Comparison of ENCODE assay signal across 8 cellular contexts in the genomic region with DNA sequence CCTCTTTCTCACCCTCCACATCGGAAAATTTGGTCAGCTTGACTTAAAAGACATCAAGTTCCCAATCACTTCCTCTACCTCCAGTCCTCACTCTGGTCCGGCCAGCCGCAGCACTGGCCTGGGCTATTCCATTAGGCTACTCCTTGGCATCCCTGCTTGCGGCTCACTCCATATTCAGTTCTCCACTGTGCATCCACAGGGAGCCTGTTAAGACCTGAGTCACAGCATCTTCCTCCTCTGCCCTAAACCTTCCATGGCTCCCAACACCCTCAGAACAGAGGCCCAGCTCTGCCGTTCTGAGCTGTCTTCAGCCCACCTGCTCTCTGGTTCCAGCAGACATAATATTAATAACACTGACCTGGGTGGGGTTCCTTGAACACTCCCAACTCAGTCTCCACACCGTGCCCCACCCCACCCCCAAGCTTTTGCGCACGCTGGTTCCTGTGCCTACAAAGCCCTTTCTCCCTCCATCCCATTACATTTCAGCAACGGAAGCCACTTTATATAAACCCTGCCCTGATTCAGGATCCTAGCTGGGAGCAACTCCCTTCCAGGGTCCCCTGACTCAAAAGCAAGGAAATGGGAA. TPM values are rescaled to one million over a fixed set of nuclear protein-coding genes. Genes with fewer than 3 reads are reported as not detected.
A peak's percentile ranks its signal among the peaks of the same experiment; 100 is the strongest.
DNase-seq lines count a peak whose midpoint lies in the region; ATAC-seq, FAIRE-seq and TF ChIP-seq lines count a peak whose summit lies in the region.

No MANE protein-coding gene starts in this region.

- ATAC-seq in A549, result no peak
- ATAC-seq in activated naive CD8-positive, alpha-beta T cell treated with anti-CD3 and anti-CD28 coated beads, Interleukin-2, amount 10 ng/mL, durations not matched to agents 7 days and 5 days (ENCODE audit: low read depth), result no peak

- H3K4me2 ChIP-seq in A549, result peak overlapping the region; percentile 94

- H3K9me3 ChIP-seq in A549 (peaks cover 49% of the 10 kb centered on the region), stomach smooth muscle (ENCODE audit: control insufficient read depth in 2 of 2, low read length in 2 of 2) (peaks cover 19 to 28% of the 10 kb centered on the region in 2 donors)

- H3K27ac Mint-ChIP-seq in HFFc6, result peak overlapping the region; percentile 81
- peak overlapping the region; percentile 89 for H3K27ac Mint-ChIP-seq in activated naive CD8-positive, alpha-beta T cell treated with anti-CD3 and anti-CD28 coated beads, Interleukin-2, amount 10 ng/mL, durations not matched to agents 7 days and 5 days
- peak overlapping the region; percentile 88 to 95 (median 92) for H3K27ac Mint-ChIP-seq in immature natural killer cell

- POLR2A ChIA-PET in A549 (lab: Yijun Ruan, JAX), result no interaction called here
- POLR2A ChIA-PET in activated naive CD8-positive, alpha-beta T cell treated with anti-CD3 and anti-CD28 coated beads, Interleukin-2, amount 10 ng/mL, durations not matched to agents 7 days and 5 days (lab: Charles Lee), result interaction anchor here (0.9 to 1.8 kb wide), 6 partner anchors 9 to 104 kb away, joined by 3 to 8 read pairs (median 4); partner anchors contain the start of gene ZNF30

- WGBS in A549 (ENCODE audit: missing lambda C conversion rate), result 90% methylated on average over 9 of the region's 9 CpGs

- DNase-seq in A549 (ENCODE audit: low read depth in 1 of 2, low spot score in 1 of 2), result no peak
- DNase-seq in HFFc6, result no peak
- DNase-seq in activated naive CD8-positive, alpha-beta T cell treated with anti-CD3 and anti-CD28 coated beads, Interleukin-2, amount 10 ng/mL, durations not matched to agents 7 days and 5 days, result peak; percentile 39
- no peak for DNase-seq in immature natural killer cell
- DNase-seq in amygdala (lab: John Stamatoyannopoulos, UW), result no peak
- no peak for DNase-seq in NCI-H2029 treated with DMSO at 0.1 percent for 48 hours (lab: John Stamatoyannopoulos, UW)
- no peak for DNase-seq in NCI-H510A (lab: John Stamatoyannopoulos, UW)

- peaks cover 19 to 25% of the 10 kb centered on the region in 2 donors for H3K36me3 ChIP-seq in stomach smooth muscle (ENCODE audit: control insufficient read depth in 2 of 2, insufficient read depth in 2 of 2, low read length in 2 of 2)

- no peak for TF ChIP-seq POLR2A in A549 (IDR thresholded peaks at IDR 0.05; ENCODE audit: low read length)

- H3K9ac ChIP-seq in stomach smooth muscle (ENCODE audit: low read length in 2 of 2), result peak overlapping the region; percentile 70 to 76

- no peaks in the 10 kb centered on the region for H3K27me3 ChIP-seq in stomach smooth muscle (ENCODE audit: control insufficient read depth in 1 of 2, insufficient read depth in 2 of 2, low read length in 2 of 2)

- TF ChIP-seq EP300 in A549 (IDR thresholded peaks at IDR 0.05), result no peak

- no peak for TF ChIP-seq CTCF in A549 (IDR thresholded peaks at IDR 0.05)
- TF ChIP-seq CTCF in HFFc6 (IDR thresholded peaks at IDR 0.05), result no peak

- H3K4me3 Mint-ChIP-seq in HFFc6 (peak overlapping the region; percentile 85), immature natural killer cell (peak overlapping the region; percentile 90 to 98 (median 97))
- peak overlapping the region; percentile 94 for H3K4me3 Mint-ChIP-seq in activated naive CD8-positive, alpha-beta T cell treated with anti-CD3 and anti-CD28 coated beads, Interleukin-2, amount 10 ng/mL, durations not matched to agents 7 days and 5 days

- peak overlapping the region; percentile 87 for H3K4me3 ChIP-seq in A549
- H3K4me3 ChIP-seq in stomach smooth muscle (ENCODE audit: low read length in 2 of 2), result peak overlapping the region; percentile 87 to 89

- CTCF ChIA-PET in A549 (lab: Yijun Ruan, JAX), result interaction anchor here (0.6 to 61.4 kb wide), 8 partner anchors 10 to 424 kb away, joined by 3 to 1860 read pairs (median 4); partner anchors contain the start of genes GRAMD1A and SCN1B

- peak overlapping the region; percentile 86 to 90; a peak in 5 of 6 replicates for H3K27ac ChIP-seq in A549
- peak overlapping the region; percentile 24 for H3K27ac ChIP-seq in stomach smooth muscle (ENCODE audit: low read length)

- TF ChIP-seq RAD21 in A549 (conservative IDR thresholded peaks at IDR 0.05 in 1 of 2, IDR thresholded peaks at IDR 0.05 in 1 of 2), result no peak

- H3K4me1 Mint-ChIP-seq in HFFc6 (ENCODE audit: low read depth) (peaks cover 43% of the 10 kb centered on the region), immature natural killer cell (peaks cover 31 to 38% of the 10 kb centered on the region in 2 donors)
- peaks cover 21% of the 10 kb centered on the region for H3K4me1 Mint-ChIP-seq in activated naive CD8-positive, alpha-beta T cell treated with anti-CD3 and anti-CD28 coated beads, Interleukin-2, amount 10 ng/mL, durations not matched to agents 7 days and 5 days

- no peak for FAIRE-seq in A549 (lab: Jason Lieb, UNC)

- peaks cover 35% of the 10 kb centered on the region for H3K36me3 Mint-ChIP-seq in HFFc6 (ENCODE audit: low read depth)
- H3K36me3 Mint-ChIP-seq in activated naive CD8-positive, alpha-beta T cell treated with anti-CD3 and anti-CD28 coated beads, Interleukin-2, amount 10 ng/mL, durations not matched to agents 7 days and 5 days, result peaks cover 53% of the 10 kb centered on the region
- peaks cover 49 to 53% (median 53%) of the 10 kb centered on the region in 3 donors for H3K36me3 Mint-ChIP-seq in immature natural killer cell

- H3K4me1 ChIP-seq in A549 (peaks cover 11% of the 10 kb centered on the region; the same call in 1 of the 3 replicates), stomach smooth muscle (ENCODE audit: control insufficient read depth, insufficient read depth, low read length) (peaks cover 23% of the 10 kb centered on the region)

- H3K27me3 Mint-ChIP-seq in HFFc6 (ENCODE audit: insufficient read depth) (peaks cover 7% of the 10 kb centered on the region), immature natural killer cell (ENCODE audit: low read depth in 3 of 3) (peaks cover 2 to 8% (median 5%) of the 10 kb centered on the region in 3 donors)
- H3K27me3 Mint-ChIP-seq in activated naive CD8-positive, alpha-beta T cell treated with anti-CD3 and anti-CD28 coated beads, Interleukin-2, amount 10 ng/mL, durations not matched to agents 7 days and 5 days, result peaks cover 3% of the 10 kb centered on the region

- peaks cover 45% of the 10 kb centered on the region for H3K9me3 Mint-ChIP-seq in HFFc6
- H3K9me3 Mint-ChIP-seq in activated naive CD8-positive, alpha-beta T cell treated with anti-CD3 and anti-CD28 coated beads, Interleukin-2, amount 10 ng/mL, durations not matched to agents 7 days and 5 days, result peaks cover 39% of the 10 kb centered on the region
- H3K9me3 Mint-ChIP-seq in immature natural killer cell, result peaks cover 42 to 58% (median 52%) of the 10 kb centered on the region in 6 donors

TF ChIP-seq in A549, 52 proteins besides CTCF, POLR2A, EP300 and RAD21 (continues in another document):
- TF ChIP-seq, protein P1, sequence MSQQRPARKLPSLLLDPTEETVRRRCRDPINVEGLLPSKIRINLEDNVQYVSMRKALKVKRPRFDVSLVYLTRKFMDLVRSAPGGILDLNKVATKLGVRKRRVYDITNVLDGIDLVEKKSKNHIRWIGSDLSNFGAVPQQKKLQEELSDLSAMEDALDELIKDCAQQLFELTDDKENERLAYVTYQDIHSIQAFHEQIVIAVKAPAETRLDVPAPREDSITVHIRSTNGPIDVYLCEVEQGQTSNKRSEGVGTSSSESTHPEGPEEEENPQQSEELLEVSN (IDR thresholded peaks at IDR 0.05; ENCODE audit: borderline replicate concordance, low read depth), result no peak

RNA-seq across cellular contexts. Expression of gene ZNF792, which starts 1.0 kb away (rescaled TPM):
- polyA plus RNA-seq in A549 (2011; rRNA removed) (3.7 and 5.0 TPM in 2 replicates), A549 (2017; fragmentation: RNase III; extraction: RNeasy Plus Mini Kit Qiagen cat#74134 plus additional on column Dnase treatment) (1.9 to 2.2 TPM (median 2.0 TPM) in 3 replicates), immature natural killer cell (10 to 100 TPM in 2 of 3 donors, 1 to 10 TPM in 1; 8.4 to 17.2 (median 10.6) TPM)
- polyA plus RNA-seq in A549 (2012; cell fraction: cytosol; rRNA removed), result 1.2 and 1.4 TPM in 2 replicates
- 1.2 and 1.7 TPM in 2 replicates for polyA plus RNA-seq in A549 (2012; cell fraction: nucleus; rRNA removed)
- polyA minus RNA-seq in A549 (2011; rRNA and poly(A)+ RNA removed), result 11.1 and 15.0 TPM in 2 replicates
- 1 to 10 TPM; 2.7 to 3.2 (median 3.0) TPM for total RNA-seq in HFFc6 (2021; fragmentation: NEBNext Ultra II Directional; extraction: Animal tissue kit (Norgen Biotek cat#: 25700))
- 10 to 100 TPM; 21.4 to 24.9 TPM for total RNA-seq in activated naive CD8-positive, alpha-beta T cell treated with anti-CD3 and anti-CD28 coated beads, Interleukin-2, amount 10 ng/mL, durations not matched to agents 7 days and 5 days

RNA-seq across cellular contexts. Expression of gene ZNF30, which starts 36.3 kb away (rescaled TPM):
- polyA plus RNA-seq in A549 (2011; rRNA removed) (9.4 and 11.2 TPM in 2 replicates), A549 (2017; fragmentation: RNase III; extraction: RNeasy Plus Mini Kit Qiagen cat#74134 plus additional on column Dnase treatment) (5.1 to 5.7 TPM (median 5.4 TPM) in 3 replicates), immature natural killer cell (1 to 10 TPM; 3.7 to 6.2 (median 4.7) TPM)
- 2.9 and 3.0 TPM in 2 replicates for polyA plus RNA-seq in A549 (2012; cell fraction: cytosol; rRNA removed)
- 2.0 and 2.8 TPM in 2 replicates for polyA plus RNA-seq in A549 (2012; cell fraction: nucleus; rRNA removed)
- 10.2 and 10.9 TPM in 2 replicates for polyA minus RNA-seq in A549 (2011; rRNA and poly(A)+ RNA removed)
- total RNA-seq in HFFc6 (2021; fragmentation: NEBNext Ultra II Directional; extraction: Animal tissue kit (Norgen Biotek cat#: 25700)), result 1 to 10 TPM; 1.9 to 3.1 (median 2.2) TPM
- 1 to 10 TPM; 5.7 to 5.9 TPM for total RNA-seq in activated naive CD8-positive, alpha-beta T cell treated with anti-CD3 and anti-CD28 coated beads, Interleukin-2, amount 10 ng/mL, durations not matched to agents 7 days and 5 days

RNA-seq across cellular contexts. Expression of gene GRAMD1A, which starts 37.1 kb away (rescaled TPM):
- polyA plus RNA-seq in A549 (2011; rRNA removed) (184 and 221 TPM in 2 replicates), A549 (2017; fragmentation: RNase III; extraction: RNeasy Plus Mini Kit Qiagen cat#74134 plus additional on column Dnase treatment) (104 to 131 TPM (median 128 TPM) in 3 replicates), immature natural killer cell (10 to 100 TPM in 1 of 3 donors, 1 to 10 TPM in 2; 6.7 to 19.1 (median 7.8) TPM)
- polyA plus RNA-seq in A549 (2012; cell fraction: cytosol; rRNA removed), result 170 and 209 TPM in 2 replicates
- polyA plus RNA-seq in A549 (2012; cell fraction: nucleus; rRNA removed), result 411 and 413 TPM in 2 replicates
- polyA minus RNA-seq in A549 (2011; rRNA and poly(A)+ RNA removed), result 237 and 239 TPM in 2 replicates
- 10 to 100 TPM; 48.2 to 51.3 (median 50.0) TPM for total RNA-seq in HFFc6 (2021; fragmentation: NEBNext Ultra II Directional; extraction: Animal tissue kit (Norgen Biotek cat#: 25700))
- total RNA-seq in activated naive CD8-positive, alpha-beta T cell treated with anti-CD3 and anti-CD28 coated beads, Interleukin-2, amount 10 ng/mL, durations not matched to agents 7 days and 5 days, result 100 to 1,000 TPM; 173 to 187 TPM

Comparison
In these comparisons a context has a peak if more than half of its experiments do, and no peak if none do; other contexts are left out.
1. RNA of gene ZNF792, which starts 1.0 kb away (total RNA-seq): 21.4 to 24.9 TPM in activated naive CD8-positive, alpha-beta T cell treated with anti-CD3 and anti-CD28 coated beads, Interleukin-2, amount 10 ng/mL, durations not matched to agents 7 days and 5 days; 2.7 to 3.2 TPM in HFFc6; every median in the first group is over 4 times any median in the second.
2. Peak in every context shown above with its lines, with median percentiles within 50 percentile points of each other: H3K27ac Mint-ChIP-seq and H3K4me3 Mint-ChIP-seq.